8 cellular contexts compared by ENCODE assay signal in genomic region chr3:48472923-48473616, GRCh38. TPM values are rescaled to one million over a fixed set of nuclear protein-coding genes. Genes with fewer than 3 reads are reported as not detected.
DNase-seq lines count a peak whose midpoint lies in the region; ATAC-seq and TF ChIP-seq lines count a peak whose summit lies in the region.

No MANE protein-coding gene starts in this region.

- H3K36me3 Mint-ChIP-seq in nephron (ENCODE audit: low read depth) = peaks cover under 1% of the 10 kb centered on the region

- H3K27me3 ChIP-seq in DOHH2 (ENCODE audit: control insufficient read depth, low read length) = no peaks in the 10 kb centered on the region

- H3K79me2 ChIP-seq in DOHH2 (ENCODE audit: control insufficient read depth, low read length) = peaks cover 49% of the 10 kb centered on the region

- ATAC-seq in GM21717 (IDR thresholded peaks at IDR 0.05; ENCODE audit: unreplicated experiment) = peak; percentile 67
- peak; percentile 91 for ATAC-seq in stimulated activated naive CD8-positive, alpha-beta T cell treated with anti-CD3 and anti-CD28 coated beads, Interleukin-15, Interleukin-2, amounts not matched to agents 100 U/mL and 50 U/mL, for 24 hours

- H3K27ac ChIP-seq in DOHH2 (ENCODE audit: low read depth, low read length) (peak overlapping the region; percentile 90), RWPE1 (peak overlapping the region; percentile 100)

- no peaks in the 10 kb centered on the region for H3K9me3 Mint-ChIP-seq in nephron

- peak overlapping the region; percentile 97 for H3K4me2 ChIP-seq in DOHH2 (ENCODE audit: low read length)

- no peaks in the 10 kb centered on the region for H4K20me1 ChIP-seq in DOHH2 (ENCODE audit: control insufficient read depth, insufficient read depth, low read depth, low read length)

- peaks cover 33% of the 10 kb centered on the region for H3K36me3 ChIP-seq in DOHH2 (ENCODE audit: control insufficient read depth, low read length)

- H3K4me1 Mint-ChIP-seq in nephron = peaks cover 27% of the 10 kb centered on the region

- POLR2A ChIA-PET in RWPE1 (lab: Yijun Ruan, JAX; ENCODE audit: low non-redundant PET) = no interaction called here

- H3K9me2 ChIP-seq in DOHH2 (replicated peaks; ENCODE audit: control insufficient read depth, low read length) = no peaks in the 10 kb centered on the region

- no peaks in the 10 kb centered on the region for H3K9me3 ChIP-seq in DOHH2 (ENCODE audit: control insufficient read depth, insufficient read depth, low read length)

- peak; percentile 94 for DNase-seq in Jurkat, Clone E6-1 (ENCODE audit: low read depth, low spot score)
- DNase-seq in RWPE1 (ENCODE audit: low spot score) = peak; percentile 87
- peak; percentile 88 for DNase-seq in activated T-helper 9 cell treated with anti-CD3 and anti-CD28 coated beads, Interleukin-2, amount 50 U/mL, for 16 hours (ENCODE audit: low read depth)
- peak; percentile 85 for DNase-seq in fibroblast of the conjunctiva (ENCODE audit: low read depth)
- DNase-seq in stimulated activated naive CD8-positive, alpha-beta T cell treated with anti-CD3 and anti-CD28 coated beads, Interleukin-15, Interleukin-2, amounts not matched to agents 100 U/mL and 50 U/mL, for 24 hours = peak; percentile 98

- H3K4me3 ChIP-seq in DOHH2 (ENCODE audit: low read length) = peak overlapping the region; percentile 88
- H3K4me3 ChIP-seq in Jurkat, Clone E6-1 (ENCODE audit: low read length) = peak overlapping the region; percentile 92

- peak overlapping the region; percentile 97 to 99 (median 98) for H3K27ac Mint-ChIP-seq in nephron

- H3K4me3 Mint-ChIP-seq in nephron = peak overlapping the region; percentile 95 to 96 (median 95)

- TF ChIP-seq CTCF in DOHH2 (IDR thresholded peaks at IDR 0.05; ENCODE audit: low read depth, low read length, poor library complexity, severe bottlenecking) = peak; percentile 87
- TF ChIP-seq CTCF in RWPE1 (conservative IDR thresholded peaks at IDR 0.05; ENCODE audit: low read depth) = peak; percentile 43
- TF ChIP-seq CTCF in nephron (IDR thresholded peaks at IDR 0.05; ENCODE audit: unreplicated experiment in 3 of 3) = peak in 2 of 3 experiments; percentile 21 to 51

- H3F3A ChIP-seq in DOHH2 (ENCODE audit: control insufficient read depth, insufficient read depth) = no peaks in the 10 kb centered on the region

- CTCF ChIA-PET in RWPE1 (lab: Yijun Ruan, JAX) = interaction anchor here (0.9 to 1.4 kb wide), 3 partner anchors 32 to 76 kb away, joined by 4 to 6 read pairs (median 5); no protein-coding TSS in a partner anchor

- peaks cover 64% of the 10 kb centered on the region for H3K4me1 ChIP-seq in DOHH2 (ENCODE audit: control insufficient read depth, low read length)

- H3K27me3 Mint-ChIP-seq in nephron (ENCODE audit: low read depth) = no peaks in the 10 kb centered on the region

RNA-seq across cellular contexts. Expression of gene ATRIP, which starts 26.5 kb away (rescaled TPM):
- 17.5 TPM for polyA plus RNA-seq in Jurkat, Clone E6-1 (2012; ENCODE audit: insufficient read depth, insufficient read length)

RNA-seq across cellular contexts. Expression of gene SHISA5, which starts 30.9 kb away (rescaled TPM):
- polyA plus RNA-seq in Jurkat, Clone E6-1 (2012; ENCODE audit: insufficient read depth, insufficient read length) = 150 TPM

RNA-seq across cellular contexts. Expression of gene TMA7, which starts 33.0 kb away (rescaled TPM):
- polyA plus RNA-seq in Jurkat, Clone E6-1 (2012; ENCODE audit: insufficient read depth, insufficient read length) = 522 TPM

RNA-seq across cellular contexts. Expression of gene CCDC51, which starts 33.2 kb away (rescaled TPM):
- 27.6 TPM for polyA plus RNA-seq in Jurkat, Clone E6-1 (2012; ENCODE audit: insufficient read depth, insufficient read length)

RNA-seq across cellular contexts. Expression of gene PLXNB1, which starts 43.2 kb away (rescaled TPM):
- 39.2 TPM for polyA plus RNA-seq in Jurkat, Clone E6-1 (2012; ENCODE audit: insufficient read depth, insufficient read length)

Comparison
In these comparisons a context has a peak if more than half of its experiments do, and no peak if none do; other contexts are left out.
1. Peak in every context shown above with its lines: DNase-seq, ATAC-seq, H3K4me3 ChIP-seq and H3K27ac ChIP-seq.
2. CTCF ChIP-seq: peak in every context shown above with its lines; median percentile 87 in DOHH2; 43 in RWPE1; 36 in nephron.